ENCODE assay signal across 1 cellular context in the genomic region with DNA sequence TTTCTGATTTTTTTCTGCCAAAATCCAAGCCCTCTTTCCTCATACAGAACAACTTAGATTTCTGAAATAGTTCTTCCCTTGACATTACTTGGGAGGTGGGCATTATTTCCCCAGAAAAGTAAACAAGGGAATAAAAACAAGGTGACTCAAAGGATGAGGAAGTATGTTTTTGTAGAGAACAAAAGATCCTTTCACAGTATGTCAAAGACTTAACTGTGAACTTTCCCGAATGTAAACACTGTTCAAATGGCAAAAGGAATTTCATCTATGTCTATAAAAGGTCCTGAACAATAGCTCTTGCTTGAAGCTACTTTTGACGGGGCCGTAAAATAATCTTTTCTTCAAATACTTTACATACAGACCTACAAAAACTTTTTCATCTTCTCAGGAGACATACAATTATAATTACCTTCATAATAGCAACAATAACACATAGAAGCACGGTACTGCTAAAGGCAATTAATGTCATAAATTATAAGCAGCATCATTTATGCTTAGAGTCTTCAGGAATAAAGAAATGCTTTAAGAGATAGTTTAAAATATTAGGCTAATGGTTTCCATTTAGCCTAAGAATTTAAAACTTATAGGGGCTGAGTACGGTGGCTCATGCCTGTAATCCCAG.
TF ChIP-seq lines count a peak whose summit lies in the region.

No MANE protein-coding gene starts in this region.

TF ChIP-seq in IMR-90, 13 proteins besides CTCF, POLR2A, EP300 and RAD21 (continued from another document):
- TF ChIP-seq MXI1 (IDR thresholded peaks at IDR 0.05; ENCODE audit: borderline replicate concordance, low read depth, low read length) (no peak), NFE2L2 (IDR thresholded peaks at IDR 0.05; ENCODE audit: low read depth, low read length) (no peak), SMC3 (IDR thresholded peaks at IDR 0.05; ENCODE audit: low read depth, low read length) (no peak), CEBPB (IDR thresholded peaks at IDR 0.05; ENCODE audit: low read depth, low read length) (no peak)
